Comparison of ENCODE assay signal across 13 cellular contexts in genomic region chr16:49352923-49353322, GRCh38. TPM values are rescaled to one million over a fixed set of nuclear protein-coding genes. Genes with fewer than 3 reads are reported as not detected.
A peak's percentile ranks its signal among the peaks of the same experiment; 100 is the strongest.
DNase-seq lines count a peak whose midpoint lies in the region; ATAC-seq lines count a peak whose summit lies in the region.
"Had no signal": no experiment of that assay in that cellular context is flagged by ENCODE, and none has a peak within 500 bp of the region (broad histone marks: within the 10 kb centered on the region; RNA-seq: fewer than 3 reads in every experiment).

No MANE protein-coding gene starts in this region.

- DNase-seq in NCI-H1694 treated with DMSO at 0.1 percent for 48 hours (lab: John Stamatoyannopoulos, UW) (peak; percentile 26), NCI-H1694 (lab: John Stamatoyannopoulos, UW) (no peak), HT-29 (ENCODE audit: low spot score) (peak; percentile 10), adipocyte (ENCODE audit: low read depth) (peak; percentile 2), mesendoderm (peak; percentile 87), HPDE6-E6E7 (ENCODE audit: extremely low spot score) (no peak)
- no peak for DNase-seq in effector memory CD8-positive, alpha-beta T cell
- DNase-seq: activated T-cell treated with anti-CD3 and anti-CD28 coated beads, Interleukin-2, amount 50 U/mL, for 48 hours; effector CD4-positive, alpha-beta T cell; kidney had no signal

- H3K9ac ChIP-seq in adipocyte (ENCODE audit: low read length), result no peak overlapping the region
- no peak overlapping the region for H3K9ac ChIP-seq in mesendoderm (ENCODE audit: low read length)

- H3K9me3 ChIP-seq in adipocyte (ENCODE audit: control insufficient read depth, low read length), result no peaks in the 10 kb centered on the region

- H3K4ac ChIP-seq in mesendoderm (ENCODE audit: low read depth, low read length), result no peak overlapping the region

- no CpG with 5 or more reads among the region's 5 CpGs for WGBS in mesendoderm (ENCODE audit: extremely low coverage, insufficient coverage, low lambda C conversion rate)

- H3K9me3 Mint-ChIP-seq in effector memory CD8-positive, alpha-beta T cell, result no peaks in the 10 kb centered on the region

- H3K4me1 ChIP-seq in adipocyte (ENCODE audit: control insufficient read depth, insufficient read depth, low read length) (peaks cover 14% of the 10 kb centered on the region), mesendoderm (ENCODE audit: control insufficient read depth, low read depth, low read length) (no peaks in the 10 kb centered on the region)

- H3K56ac ChIP-seq in mesendoderm (ENCODE audit: low read length), result no peak overlapping the region

- no peak overlapping the region for H3K18ac ChIP-seq in mesendoderm (ENCODE audit: low read length)

- no peak overlapping the region for H4K8ac ChIP-seq in mesendoderm (ENCODE audit: low read depth, low read length)

- ATAC-seq in effector memory CD8-positive, alpha-beta T cell (replicated peaks), result no peak
- no peak for ATAC-seq in GM19324 (IDR thresholded peaks at IDR 0.05; ENCODE audit: low FRiP score, unreplicated experiment)
- ATAC-seq: sciatic nerve had no signal

- H4K5ac ChIP-seq in mesendoderm (ENCODE audit: low read length), result no peak overlapping the region

- H2BK120ac ChIP-seq in mesendoderm (ENCODE audit: low read depth, low read length), result no peak overlapping the region

- H2BK15ac ChIP-seq in mesendoderm (replicated peaks; ENCODE audit: low read depth), result no peak overlapping the region

- H3K36me3 ChIP-seq in adipocyte (ENCODE audit: control insufficient read depth, insufficient read depth, low read length, severe bottlenecking) (no peaks in the 10 kb centered on the region), mesendoderm (ENCODE audit: control insufficient read depth, insufficient read depth, low read length) (no peaks in the 10 kb centered on the region)

- no peaks in the 10 kb centered on the region for H3K79me1 ChIP-seq in mesendoderm (ENCODE audit: low read length)

- H2BK5ac ChIP-seq in mesendoderm (ENCODE audit: low read length), result no peak overlapping the region

- H2AK5ac ChIP-seq in mesendoderm (ENCODE audit: low read length), result no peak overlapping the region

- H3K27ac Mint-ChIP-seq in effector memory CD8-positive, alpha-beta T cell, result no peak overlapping the region

- no peak overlapping the region for H3K4me3 Mint-ChIP-seq in effector memory CD8-positive, alpha-beta T cell

- H3K4me2 ChIP-seq in mesendoderm (ENCODE audit: low read length), result no peak overlapping the region

- H3K4me1 Mint-ChIP-seq in effector memory CD8-positive, alpha-beta T cell (ENCODE audit: low read depth in 2 of 2), result no peaks in the 10 kb centered on the region

- H3K4me3 ChIP-seq in adipocyte (ENCODE audit: low read length) (no peak overlapping the region), mesendoderm (ENCODE audit: low read length) (no peak overlapping the region)

- H3K36me3 Mint-ChIP-seq in effector memory CD8-positive, alpha-beta T cell (ENCODE audit: insufficient read depth), result no peaks in the 10 kb centered on the region

- H3K79me2 ChIP-seq in mesendoderm (ENCODE audit: control insufficient read depth, insufficient read depth, low read length), result no peaks in the 10 kb centered on the region

- H3K27me3 ChIP-seq in adipocyte (replicated peaks; ENCODE audit: control insufficient read depth, insufficient read depth, low read length), result peaks cover 38% of the 10 kb centered on the region
- H3K27me3 ChIP-seq in mesendoderm (ENCODE audit: insufficient read depth, low read length, poor library complexity), result no peaks in the 10 kb centered on the region

- peaks cover 8 to 44% of the 10 kb centered on the region in 2 donors for H3K27me3 Mint-ChIP-seq in effector memory CD8-positive, alpha-beta T cell

- H3K27ac ChIP-seq in mesendoderm (ENCODE audit: low read depth, low read length), result no peak overlapping the region

- H3K23ac ChIP-seq in mesendoderm (ENCODE audit: low read length), result no peak overlapping the region

RNA-seq across cellular contexts. Expression of gene C16orf78, which starts 20.7 kb away (rescaled TPM):
- total RNA-seq in HT-29 (2014; rRNA removed; shearing (Covaris generic)), result not detected in 2 replicates
- 0.17 TPM for polyA plus RNA-seq in mesendoderm (2013, experiment 1 of 2)
- 0.27 TPM for polyA plus RNA-seq in mesendoderm (2013, experiment 2 of 2)
- total RNA-seq: kidney; sciatic nerve; T-helper 2 cell treated with Interferon-gamma antibody and Interleukin-4, amounts not matched to agents 100 ng/mL and 5 ng/mL, for 36 hours had no signal

Comparison
In these comparisons a context has a peak if more than half of its experiments do, and no peak if none do; other contexts are left out.
1. DNase-seq: peak in NCI-H1694 treated with DMSO at 0.1 percent for 48 hours (single experiment), HT-29 (single experiment), adipocyte (single experiment) and mesendoderm (single experiment); none in NCI-H1694 (single experiment), effector memory CD8-positive, alpha-beta T cell (0 of 3) and HPDE6-E6E7 (single experiment).